30 cellular contexts compared by ENCODE assay signal in genomic region chr5:145365464-145365863, GRCh38.
"Had no signal": no experiment of that assay in that cellular context is flagged by ENCODE, and none has a peak within 500 bp of the region (broad histone marks: within the 10 kb centered on the region; RNA-seq: fewer than 3 reads in every experiment).

No MANE protein-coding gene starts in this region.

- H3K27me3 Mint-ChIP-seq: activated CD4-positive, alpha-beta memory T cell treated with anti-CD3 and anti-CD28 coated beads for 36 hours; activated CD4-positive, alpha-beta T cell treated with anti-CD3 and anti-CD28 coated beads for 36 hours; activated CD4-positive, alpha-beta T cell treated with anti-CD3 and anti-CD28 coated beads, Interleukin-2, amount 10 ng/mL, durations not matched to agents 24 days and 14 days; activated CD8-positive, alpha-beta memory T cell treated with anti-CD3 and anti-CD28 coated beads, Interleukin-2, amount 10 ng/mL, durations not matched to agents 7 days and 5 days; activated naive CD4-positive, alpha-beta T cell treated with anti-CD3 and anti-CD28 coated beads, Interleukin-2, amount 50 U/mL, for 24 hours; activated naive CD8-positive, alpha-beta T cell treated with anti-CD3 and anti-CD28 coated beads for 36 hours; central memory CD8-positive, alpha-beta T cell; dendritic cell treated with granulocyte-macrophage colony-stimulating factor and Interleukin-4, amounts not matched to agents 40 ng/mL and 50 ng/mL, for 4 days had no signal

- H3K36me3 Mint-ChIP-seq: activated CD4-positive, alpha-beta memory T cell treated with anti-CD3 and anti-CD28 coated beads for 36 hours; activated CD8-positive, alpha-beta memory T cell treated with anti-CD3 and anti-CD28 coated beads, Interleukin-2, amount 10 ng/mL, durations not matched to agents 7 days and 5 days; activated naive CD4-positive, alpha-beta T cell treated with anti-CD3 and anti-CD28 coated beads, Interleukin-2, amount 50 U/mL, for 24 hours; activated naive CD8-positive, alpha-beta T cell treated with anti-CD3 and anti-CD28 coated beads for 36 hours; brain had no signal

- H3K4me1 Mint-ChIP-seq: activated CD4-positive, alpha-beta T cell treated with anti-CD3 and anti-CD28 coated beads for 36 hours; activated CD4-positive, alpha-beta T cell treated with anti-CD3 and anti-CD28 coated beads, Interleukin-2, amount 10 ng/mL, durations not matched to agents 24 days and 14 days; activated CD8-positive, alpha-beta memory T cell treated with anti-CD3 and anti-CD28 coated beads, Interleukin-2, amount 10 ng/mL, durations not matched to agents 7 days and 5 days; activated naive CD4-positive, alpha-beta T cell treated with anti-CD3 and anti-CD28 coated beads, Interleukin-2, amount 50 U/mL, for 24 hours; activated naive CD8-positive, alpha-beta T cell treated with anti-CD3 and anti-CD28 coated beads for 36 hours; brain; central memory CD8-positive, alpha-beta T cell; endodermal cell had no signal

- H3K9me3 Mint-ChIP-seq: activated naive CD4-positive, alpha-beta T cell treated with anti-CD3 and anti-CD28 coated beads for 36 hours; activated naive CD8-positive, alpha-beta T cell treated with anti-CD3 and anti-CD28 coated beads for 36 hours; activated T-helper 1 cell treated with anti-CD3 and anti-CD28 coated beads, Interleukin-12 subunit alpha, Interleukin-12 subunit beta, Interleukin-2, Interleukin-4 antibody, amounts not matched to agents 30 ng/mL and 10 ng/mL and 1 ng/mL, durations not matched to agents 14 hours and 24 hours and 36 hours had no signal

- H3K27ac Mint-ChIP-seq: activated CD4-positive, alpha-beta memory T cell treated with anti-CD3 and anti-CD28 coated beads for 36 hours; activated CD4-positive, alpha-beta T cell treated with anti-CD3 and anti-CD28 coated beads for 36 hours; activated CD4-positive, alpha-beta T cell treated with anti-CD3 and anti-CD28 coated beads, Interleukin-2, amount 10 ng/mL, durations not matched to agents 24 days and 14 days; activated CD8-positive, alpha-beta memory T cell treated with anti-CD3 and anti-CD28 coated beads, Interleukin-2, amount 10 ng/mL, durations not matched to agents 7 days and 5 days; activated CD8-positive, alpha-beta T cell treated with anti-CD3 and anti-CD28 coated beads, Interleukin-2, amount 10 ng/mL, durations not matched to agents 7 days and 5 days; activated naive CD4-positive, alpha-beta T cell treated with anti-CD3 and anti-CD28 coated beads for 36 hours; activated naive CD4-positive, alpha-beta T cell treated with anti-CD3 and anti-CD28 coated beads, Interleukin-2, amount 50 U/mL, for 24 hours; activated naive CD8-positive, alpha-beta T cell treated with anti-CD3 and anti-CD28 coated beads for 36 hours; activated T-helper 1 cell treated with anti-CD3 and anti-CD28 coated beads, Interleukin-12 subunit alpha, Interleukin-12 subunit beta, Interleukin-2, Interleukin-4 antibody, amounts not matched to agents 30 ng/mL and 10 ng/mL and 1 ng/mL, durations not matched to agents 14 hours and 24 hours and 36 hours; activated T-helper 2 cell treated with anti-CD3 and anti-CD28 coated beads, Interferon-gamma antibody, Interleukin-2, Interleukin-4, amounts not matched to agents 10 μg/mL and 5 μg/mL and 100 μg/mL, durations not matched to agents 14 hours and 24 hours and 36 hours; brain; dendritic cell treated with granulocyte-macrophage colony-stimulating factor and Interleukin-4, amounts not matched to agents 40 ng/mL and 50 ng/mL, for 4 days; endodermal cell had no signal

- H3K36me3 ChIP-seq: breast epithelium, cardiac muscle cell had no signal

- H3K4me3 ChIP-seq: breast epithelium, cardiac muscle cell, coronary artery, dorsolateral prefrontal cortex had no signal

- DNase-seq: activated CD4-positive, alpha-beta memory T cell treated with anti-CD3 and anti-CD28 coated beads for 36 hours; activated CD4-positive, alpha-beta T cell treated with anti-CD3 and anti-CD28 coated beads for 36 hours; activated CD4-positive, alpha-beta T cell treated with anti-CD3 and anti-CD28 coated beads, Interleukin-2, amount 10 ng/mL, durations not matched to agents 24 days and 14 days; activated CD4-positive, CD25-positive, alpha-beta regulatory T cell; activated CD4-positive, CD25-positive, alpha-beta regulatory T cell treated with anti-CD3 and anti-CD28 coated beads, Interleukin-2, amount 50 U/mL, for 72 hours; activated CD8-positive, alpha-beta memory T cell treated with anti-CD3 and anti-CD28 coated beads, Interleukin-2, amount 10 ng/mL, durations not matched to agents 7 days and 5 days; activated CD8-positive, alpha-beta memory T cell treated with anti-CD3 and anti-CD28 coated beads, Interleukin-2, amount 50 U/mL, for 4 hours; activated CD8-positive, alpha-beta T cell treated with anti-CD3 and anti-CD28 coated beads, Interleukin-2, amount 10 ng/mL, durations not matched to agents 7 days and 5 days; activated effector memory CD4-positive, alpha-beta T cell treated with anti-CD3 and anti-CD28 coated beads, Interleukin-2, amount 50 U/mL, for 16 hours; activated naive CD4-positive, alpha-beta T cell treated with anti-CD3 and anti-CD28 coated beads for 36 hours; activated naive CD8-positive, alpha-beta T cell treated with anti-CD3 and anti-CD28 coated beads for 36 hours; activated T-cell treated with anti-CD3 and anti-CD28 coated beads, Interleukin-2, amount 50 U/mL, for 1 hour; activated T-cell treated with anti-CD3 and anti-CD28 coated beads, Interleukin-2, amount 50 U/mL, for 48 hours; amniotic stem cell; anterior cingulate cortex; dorsolateral prefrontal cortex; effector memory CD4-positive, alpha-beta T cell; endodermal cell; foreskin fibroblast; T-helper 2 cell had no signal

- ATAC-seq: activated CD4-positive, alpha-beta T cell treated with anti-CD3 and anti-CD28 coated beads for 36 hours; activated CD8-positive, alpha-beta memory T cell treated with anti-CD3 and anti-CD28 coated beads, Interleukin-2, amount 10 ng/mL, durations not matched to agents 7 days and 5 days; activated CD8-positive, alpha-beta T cell treated with anti-CD3 and anti-CD28 coated beads, Interleukin-2, amount 10 ng/mL, durations not matched to agents 7 days and 5 days; esophagus mucosa had no signal

- H3K27me3 ChIP-seq: breast epithelium, cardiac muscle cell, dorsolateral prefrontal cortex had no signal

- H3K4me1 ChIP-seq: breast epithelium had no signal

- H3K4me3 Mint-ChIP-seq: activated CD4-positive, alpha-beta memory T cell treated with anti-CD3 and anti-CD28 coated beads for 36 hours; activated CD4-positive, alpha-beta T cell treated with anti-CD3 and anti-CD28 coated beads for 36 hours; activated CD4-positive, alpha-beta T cell treated with anti-CD3 and anti-CD28 coated beads, Interleukin-2, amount 10 ng/mL, durations not matched to agents 24 days and 14 days; activated CD8-positive, alpha-beta memory T cell treated with anti-CD3 and anti-CD28 coated beads, Interleukin-2, amount 10 ng/mL, durations not matched to agents 7 days and 5 days; activated CD8-positive, alpha-beta T cell treated with anti-CD3 and anti-CD28 coated beads, Interleukin-2, amount 10 ng/mL, durations not matched to agents 7 days and 5 days; activated naive CD4-positive, alpha-beta T cell treated with anti-CD3 and anti-CD28 coated beads for 36 hours; activated naive CD4-positive, alpha-beta T cell treated with anti-CD3 and anti-CD28 coated beads, Interleukin-2, amount 50 U/mL, for 24 hours; activated naive CD8-positive, alpha-beta T cell treated with anti-CD3 and anti-CD28 coated beads for 36 hours; activated T-helper 1 cell treated with anti-CD3 and anti-CD28 coated beads, Interleukin-12 subunit alpha, Interleukin-12 subunit beta, Interleukin-2, Interleukin-4 antibody, amounts not matched to agents 30 ng/mL and 10 ng/mL and 1 ng/mL, durations not matched to agents 14 hours and 24 hours and 36 hours; brain; central memory CD8-positive, alpha-beta T cell; dendritic cell treated with granulocyte-macrophage colony-stimulating factor and Interleukin-4, amounts not matched to agents 40 ng/mL and 50 ng/mL, for 4 days; endodermal cell had no signal

- H3K27ac ChIP-seq: breast epithelium, cardiac muscle cell, coronary artery, dorsolateral prefrontal cortex had no signal
